In the genomic region with DNA sequence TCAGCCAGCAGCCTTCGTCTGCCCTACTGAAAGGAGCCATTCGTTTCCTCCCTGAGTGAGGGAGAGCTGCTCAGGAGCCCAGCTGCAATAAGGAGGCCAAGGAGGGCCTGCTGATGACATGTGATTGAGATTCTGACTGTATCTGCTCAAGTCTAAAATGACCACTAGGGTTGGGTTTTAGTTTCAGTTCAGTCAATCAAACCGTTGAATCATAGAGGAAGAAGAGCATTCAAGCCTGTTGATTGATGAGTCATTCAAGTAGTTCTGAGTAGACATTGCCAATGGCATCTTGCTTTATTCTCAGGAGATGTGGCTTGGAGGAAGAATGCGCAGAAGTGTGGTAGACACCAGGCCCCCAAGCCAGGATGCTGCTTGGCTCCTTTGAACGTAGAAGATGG, we compare ENCODE assay signal across 8 cellular contexts. TPM values are rescaled to one million over a fixed set of nuclear protein-coding genes. Genes with fewer than 3 reads are reported as not detected.
A peak's percentile ranks its signal among the peaks of the same experiment; 100 is the strongest.
DNase-seq lines count a peak whose midpoint lies in the region; ATAC-seq and TF ChIP-seq lines count a peak whose summit lies in the region.

No MANE protein-coding gene starts in this region.

- H3K9me3 ChIP-seq in H9 (ENCODE audit: control insufficient read depth, low read depth, low read length) = no peaks in the 10 kb centered on the region
- no peaks in the 10 kb centered on the region for H3K9me3 ChIP-seq in MG63
- no peaks in the 10 kb centered on the region for H3K9me3 ChIP-seq in mesenchymal stem cell (ENCODE audit: control insufficient read depth, low read length)

- H4K8ac ChIP-seq in H9 (replicated peaks; ENCODE audit: insufficient read length, low read depth, low read length) (no peak overlapping the region), mesenchymal stem cell (ENCODE audit: low read length) (no peak overlapping the region)

- H3K14ac ChIP-seq in H9 (ENCODE audit: insufficient read depth, low read length) (no peak overlapping the region), mesenchymal stem cell (ENCODE audit: low read length in 2 of 2) (no peak overlapping the region)

- H3K79me1 ChIP-seq in H9 (ENCODE audit: insufficient read depth, low read depth, low read length, poor library complexity, severe bottlenecking) = no peaks in the 10 kb centered on the region
- H3K79me1 ChIP-seq in mesenchymal stem cell (replicated peaks; ENCODE audit: low read length, poor library complexity, severe bottlenecking) = no peaks in the 10 kb centered on the region

- no peaks in the 10 kb centered on the region for H3K23me2 ChIP-seq in H9 (ENCODE audit: insufficient read length, low read depth, low read length, poor library complexity, severe bottlenecking)

- H3K27ac ChIP-seq in H9 (ENCODE audit: insufficient read length, low read depth, low read length) = no peak overlapping the region
- H3K27ac ChIP-seq in mesenchymal stem cell (ENCODE audit: low read length, poor library complexity, severe bottlenecking) = no peak overlapping the region

- H3K4me3 ChIP-seq in MG63 (no peak overlapping the region), mesenchymal stem cell (ENCODE audit: insufficient read depth in 1 of 2, low read depth in 1 of 2, low read length in 2 of 2) (no peak overlapping the region)

- H3K27me3 ChIP-seq in H9 (ENCODE audit: insufficient read depth, low read length) (no peaks in the 10 kb centered on the region), MG63 (peaks cover 8% of the 10 kb centered on the region), mesenchymal stem cell (ENCODE audit: control insufficient read depth in 1 of 2, insufficient read depth in 1 of 2, low read length in 2 of 2) (peaks cover 19% of the 10 kb centered on the region in 2 experiments)

- no peak overlapping the region for H3K9ac ChIP-seq in H9 (ENCODE audit: extremely low read depth, insufficient read length, low read length)
- H3K9ac ChIP-seq in mesenchymal stem cell (ENCODE audit: low read length) = no peak overlapping the region

- DNase-seq in H9 (no peak), NOMO-1 (lab: John Stamatoyannopoulos, UW; ENCODE audit: unreplicated experiment in 2 of 2) (peak; percentile 58 to 94), kidney tubule cell (ENCODE audit: low spot score) (peak; percentile 91), inferior parietal cortex (ENCODE audit: extremely low spot score) (no peak), MG63 (no peak), DMS79 (lab: John Stamatoyannopoulos, UW) (no peak), mesenchymal stem cell (no peak)

- H2BK5ac ChIP-seq in H9 (ENCODE audit: insufficient read length, low read length) (no peak overlapping the region), mesenchymal stem cell (ENCODE audit: low read depth, low read length, poor library complexity, severe bottlenecking) (no peak overlapping the region)

- no peak overlapping the region for H4K5ac ChIP-seq in H9 (ENCODE audit: insufficient read length, low read depth, low read length)

- H3K36me3 Mint-ChIP-seq in H9 (ENCODE audit: insufficient read depth in 1 of 3, low read depth in 3 of 3) = no peaks in the 10 kb centered on the region

- H2BK120ac ChIP-seq in H9 (ENCODE audit: low read depth, low read length, poor library complexity, severe bottlenecking) (no peak overlapping the region), mesenchymal stem cell (ENCODE audit: low read depth, low read length) (no peak overlapping the region)

- H3K18ac ChIP-seq in H9 (ENCODE audit: insufficient read length, low read depth, low read length) (no peak overlapping the region), mesenchymal stem cell (ENCODE audit: low read depth in 1 of 2, low read length in 2 of 2) (no peak overlapping the region)

- H2AFZ ChIP-seq in H9 (ENCODE audit: low read length) = no peak overlapping the region
- H2AFZ ChIP-seq in mesenchymal stem cell (ENCODE audit: low read depth, low read length) = no peak overlapping the region

- no peaks in the 10 kb centered on the region for H3K36me3 ChIP-seq in MG63
- H3K36me3 ChIP-seq in mesenchymal stem cell (ENCODE audit: control insufficient read depth in 1 of 2, insufficient read depth in 2 of 2, low read depth in 1 of 2, low read length in 2 of 2) = no peaks in the 10 kb centered on the region

- TF ChIP-seq CTCF in H9 (conservative IDR thresholded peaks at IDR 0.05) = 0 out of 3 replicates have a peak, but pooled peaks have one; percentile 13

- H3K4ac ChIP-seq in H9 (ENCODE audit: low read depth, low read length) (no peak overlapping the region), mesenchymal stem cell (ENCODE audit: low read depth in 1 of 2, low read length in 2 of 2) (no peak overlapping the region)

- H3K4me2 ChIP-seq in H9 (ENCODE audit: insufficient read depth, insufficient read length, low read length) (no peak overlapping the region), mesenchymal stem cell (ENCODE audit: low read length, poor library complexity, severe bottlenecking) (no peak overlapping the region)

- H3K9me3 Mint-ChIP-seq in H9 = no peaks in the 10 kb centered on the region

- H3K27ac Mint-ChIP-seq in H9 = peak overlapping the region in 1 of 3 experiments; percentile 40; a peak in 1 of 7 replicates

- no peaks in the 10 kb centered on the region for H4K20me1 ChIP-seq in H9 (ENCODE audit: control insufficient read depth, insufficient read depth, insufficient read length)

- H3K23ac ChIP-seq in H9 (ENCODE audit: insufficient read length, low read depth, low read length) (no peak overlapping the region), mesenchymal stem cell (ENCODE audit: low read length in 2 of 2) (no peak overlapping the region)

- ATAC-seq in GM18520 (IDR thresholded peaks at IDR 0.05; ENCODE audit: unreplicated experiment) = peak; percentile 83

- peaks cover 4% of the 10 kb centered on the region in 2 experiments; a peak in 3 of 4 replicates for H3K4me1 Mint-ChIP-seq in H9

- H3K79me2 ChIP-seq in H9 (ENCODE audit: insufficient read depth, low read length) = no peaks in the 10 kb centered on the region

- H2AK5ac ChIP-seq in H9 (ENCODE audit: insufficient read length, low read length) (no peak overlapping the region), mesenchymal stem cell (ENCODE audit: low read length, severe bottlenecking) (no peak overlapping the region)

- H2BK12ac ChIP-seq in H9 (ENCODE audit: insufficient read length, low read depth, low read length) (no peak overlapping the region), mesenchymal stem cell (ENCODE audit: low read length in 2 of 2) (no peak overlapping the region)

- H2BK20ac ChIP-seq in H9 (ENCODE audit: low read depth, low read length, poor library complexity, severe bottlenecking) = no peak overlapping the region

- no CpG with 5 or more reads among the region's 5 CpGs for WGBS in H9 (ENCODE audit: extremely low coverage, insufficient read length, low lambda C conversion rate)
- WGBS in mesenchymal stem cell = 93% methylated on average over 4 of the region's 5 CpGs

- H3K27me3 Mint-ChIP-seq in H9 (ENCODE audit: low read depth) = no peaks in the 10 kb centered on the region

- no peak overlapping the region for H3T11ph ChIP-seq in H9 (ENCODE audit: low read length)

- no peak overlapping the region for H4K91ac ChIP-seq in H9 (ENCODE audit: insufficient read length, low read depth, low read length)
- no peak overlapping the region for H4K91ac ChIP-seq in mesenchymal stem cell (ENCODE audit: low read length)

- no peak overlapping the region for H3K56ac ChIP-seq in H9 (ENCODE audit: insufficient read length, low read depth, low read length)

- no peaks in the 10 kb centered on the region for H3K4me1 ChIP-seq in H9 (ENCODE audit: insufficient read depth, low read length)
- no peaks in the 10 kb centered on the region for H3K4me1 ChIP-seq in mesenchymal stem cell (ENCODE audit: control insufficient read depth, insufficient read depth, low read depth, low read length)

- H2BK15ac ChIP-seq in H9 (ENCODE audit: low read depth, low read length) (no peak overlapping the region), mesenchymal stem cell (ENCODE audit: low read depth, poor library complexity, severe bottlenecking) (no peak overlapping the region)

- H3K4me3 Mint-ChIP-seq in H9 = no peak overlapping the region

RNA-seq across cellular contexts. Expression of a gene that starts 19.9 kb away (rescaled TPM):
- 18.9 and 21.2 TPM in 2 replicates for total RNA-seq in H9 (2021)
- total RNA-seq in MG63 (2014; rRNA removed; shearing (Covaris generic); ENCODE audit: low replicate concordance) = 1.1 and 1.8 TPM in 2 replicates
- 2.5 TPM for polyA plus RNA-seq in mesenchymal stem cell (2013, experiment 1 of 2)
- polyA plus RNA-seq in mesenchymal stem cell (2013, experiment 2 of 2) = 2.2 TPM

Comparison
In these comparisons a context has a peak if more than half of its experiments do, and no peak if none do; other contexts are left out.
1. DNase-seq: peak in NOMO-1 (2 of 2) and kidney tubule cell (single experiment); none in H9 (single experiment), inferior parietal cortex (single experiment), MG63 (single experiment), DMS79 (single experiment) and mesenchymal stem cell (single experiment).